ENCODE assay signal across 28 cellular contexts in the genomic region with DNA sequence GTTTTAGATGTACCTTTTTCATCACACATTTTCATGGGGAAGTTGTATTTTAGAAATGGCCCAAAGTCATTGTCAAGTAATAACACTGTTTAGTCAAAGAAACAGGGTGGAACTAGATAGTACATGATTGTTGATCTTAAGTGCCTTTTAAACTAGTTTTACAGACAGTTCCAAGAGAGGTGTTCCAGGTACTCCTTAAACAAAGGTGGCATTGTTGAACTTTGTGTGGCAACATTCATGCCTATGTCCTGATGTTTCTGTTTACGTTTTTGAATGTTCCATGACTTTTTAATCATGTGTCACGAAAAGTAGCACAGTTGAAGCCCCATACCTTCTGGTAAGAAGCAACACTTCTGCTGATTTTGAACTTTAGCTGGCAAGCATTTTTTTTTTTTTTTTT. TPM values are rescaled to one million over a fixed set of nuclear protein-coding genes. Genes with fewer than 3 reads are reported as not detected.
A peak's percentile ranks its signal among the peaks of the same experiment; 100 is the strongest.
DNase-seq lines count a peak whose midpoint lies in the region; ATAC-seq, FAIRE-seq and TF ChIP-seq lines count a peak whose summit lies in the region.
"Had no signal": no experiment of that assay in that cellular context is flagged by ENCODE, and none has a peak within 500 bp of the region (broad histone marks: within the 10 kb centered on the region; RNA-seq: fewer than 3 reads in every experiment).

No MANE protein-coding gene starts in this region.

- no peaks in the 10 kb centered on the region for H4K20me1 ChIP-seq in OCI-LY7 (ENCODE audit: insufficient read depth, low read length)

- H3K4me2 ChIP-seq in OCI-LY7 (ENCODE audit: low read length) = no peak overlapping the region

- TSS peak; percentile 42 for BruUV-seq in OCI-LY7 (replicated peaks; lab: Mats Ljungman, UMichigan)

- H3K4me3 ChIP-seq in OCI-LY7 (ENCODE audit: low read depth, low read length, poor library complexity, severe bottlenecking) = no peak overlapping the region
- no peak overlapping the region for H3K4me3 ChIP-seq in bronchial epithelial cell (ENCODE audit: low read depth, low read length)
- no peak overlapping the region for H3K4me3 ChIP-seq in prostate gland
- H3K4me3 ChIP-seq in sigmoid colon = no peak overlapping the region
- H3K4me3 ChIP-seq: tibial nerve had no signal

- WGBS in prostate gland = 53% methylated on average over 2 of the region's 2 CpGs
- WGBS in sigmoid colon, 2 donors = 22 to 72% methylated on average over 2 of the region's 2 CpGs

- H3K27ac ChIP-seq in OCI-LY7 (ENCODE audit: low read depth, low read length, poor library complexity, severe bottlenecking) (no peak overlapping the region), prostate gland (peak overlapping the region; percentile 80 to 87), sigmoid colon (no peak overlapping the region)
- H3K27ac ChIP-seq: RWPE1, tibial nerve, WERI-Rb-1 had no signal

- H3K4me1 Mint-ChIP-seq in activated CD4-positive, alpha-beta memory T cell treated with anti-CD3 and anti-CD28 coated beads for 36 hours (ENCODE audit: low read depth) = peaks cover 31% of the 10 kb centered on the region
- H3K4me1 Mint-ChIP-seq in activated CD4-positive, alpha-beta memory T cell treated with anti-CD3 and anti-CD28 coated beads, Interleukin-2, amount 10 ng/mL, durations not matched to agents 7 days and 5 days = peaks cover 11% of the 10 kb centered on the region
- H3K4me1 Mint-ChIP-seq: central memory CD8-positive, alpha-beta T cell had no signal

- H2AFZ ChIP-seq in OCI-LY7 (ENCODE audit: low read length) = no peak overlapping the region

- no peak for TF ChIP-seq POLR2A in prostate gland (IDR thresholded peaks at IDR 0.05)
- TF ChIP-seq POLR2A in sigmoid colon (IDR thresholded peaks at IDR 0.05) = no peak

- H3K9me2 ChIP-seq in OCI-LY7 (ENCODE audit: insufficient read depth, low read length) = no peaks in the 10 kb centered on the region

- H3K9me3 Mint-ChIP-seq in activated CD4-positive, alpha-beta memory T cell treated with anti-CD3 and anti-CD28 coated beads for 36 hours = no peaks in the 10 kb centered on the region
- no peaks in the 10 kb centered on the region for H3K9me3 Mint-ChIP-seq in activated CD4-positive, alpha-beta memory T cell treated with anti-CD3 and anti-CD28 coated beads, Interleukin-2, amount 10 ng/mL, durations not matched to agents 7 days and 5 days
- H3K9me3 Mint-ChIP-seq: activated CD4-positive, alpha-beta T cell treated with anti-CD3 and anti-CD28 coated beads, Interleukin-2, amount 10 ng/mL, durations not matched to agents 24 days and 14 days; activated T-helper 2 cell treated with anti-CD3 and anti-CD28 coated beads, Interferon-gamma antibody, Interleukin-2, Interleukin-4, amounts not matched to agents 10 μg/mL and 5 μg/mL and 100 μg/mL, durations not matched to agents 14 hours and 24 hours and 36 hours; CD4-positive, alpha-beta T cell; central memory CD8-positive, alpha-beta T cell; stimulated activated naive CD8-positive, alpha-beta T cell treated with anti-CD3 and anti-CD28 coated beads, Interleukin-15, amount 100 ng/mL, for 72 hours had no signal

- no peak for FAIRE-seq in bronchial epithelial cell (lab: Jason Lieb, UNC)
- FAIRE-seq: A204.1, endometrium, H1 had no signal

- H3K9me3 ChIP-seq in OCI-LY7 (ENCODE audit: low read length) = no peaks in the 10 kb centered on the region
- H3K9me3 ChIP-seq in prostate gland = no peaks in the 10 kb centered on the region
- no peaks in the 10 kb centered on the region for H3K9me3 ChIP-seq in sigmoid colon
- H3K9me3 ChIP-seq: tibial nerve had no signal

- TF ChIP-seq EP300 in sigmoid colon (IDR thresholded peaks at IDR 0.05) = no peak

- H3K27ac Mint-ChIP-seq in activated CD4-positive, alpha-beta memory T cell treated with anti-CD3 and anti-CD28 coated beads for 36 hours = peak overlapping the region; percentile 19
- no peak overlapping the region for H3K27ac Mint-ChIP-seq in activated CD4-positive, alpha-beta memory T cell treated with anti-CD3 and anti-CD28 coated beads, Interleukin-2, amount 10 ng/mL, durations not matched to agents 7 days and 5 days
- H3K27ac Mint-ChIP-seq: activated CD4-positive, alpha-beta T cell treated with anti-CD3 and anti-CD28 coated beads, Interleukin-2, amount 10 ng/mL, durations not matched to agents 24 days and 14 days; activated naive CD8-positive, alpha-beta T cell; activated T-helper 2 cell treated with anti-CD3 and anti-CD28 coated beads, Interferon-gamma antibody, Interleukin-2, Interleukin-4, amounts not matched to agents 10 μg/mL and 5 μg/mL and 100 μg/mL, durations not matched to agents 14 hours and 24 hours and 36 hours; CD4-positive, alpha-beta T cell; stimulated activated naive CD8-positive, alpha-beta T cell treated with anti-CD3 and anti-CD28 coated beads, Interleukin-15, amount 100 ng/mL, for 72 hours had no signal

- H3K36me3 Mint-ChIP-seq in activated CD4-positive, alpha-beta memory T cell treated with anti-CD3 and anti-CD28 coated beads for 36 hours = peaks cover 55% of the 10 kb centered on the region
- H3K36me3 Mint-ChIP-seq in activated CD4-positive, alpha-beta memory T cell treated with anti-CD3 and anti-CD28 coated beads, Interleukin-2, amount 10 ng/mL, durations not matched to agents 7 days and 5 days (ENCODE audit: low read depth) = peaks cover 68% of the 10 kb centered on the region

- H3K4me3 Mint-ChIP-seq in activated CD4-positive, alpha-beta memory T cell treated with anti-CD3 and anti-CD28 coated beads for 36 hours = no peak overlapping the region
- H3K4me3 Mint-ChIP-seq in activated CD4-positive, alpha-beta memory T cell treated with anti-CD3 and anti-CD28 coated beads, Interleukin-2, amount 10 ng/mL, durations not matched to agents 7 days and 5 days = no peak overlapping the region
- H3K4me3 Mint-ChIP-seq: activated CD4-positive, alpha-beta T cell treated with anti-CD3 and anti-CD28 coated beads, Interleukin-2, amount 10 ng/mL, durations not matched to agents 24 days and 14 days; activated naive CD8-positive, alpha-beta T cell; CD4-positive, alpha-beta T cell; central memory CD8-positive, alpha-beta T cell; naive thymus-derived CD4-positive, alpha-beta T cell; stimulated activated naive CD8-positive, alpha-beta T cell treated with anti-CD3 and anti-CD28 coated beads, Interleukin-15, amount 100 ng/mL, for 72 hours had no signal

- no peak for ATAC-seq in HG02642 (IDR thresholded peaks at IDR 0.05; ENCODE audit: poor library complexity, unreplicated experiment)
- ATAC-seq: left ventricle myocardium superior; naive thymus-derived CD4-positive, alpha-beta T cell; SK-N-SH treated with all-trans-retinoic acid at 6 μM for 48 hours; stimulated activated naive CD8-positive, alpha-beta T cell treated with anti-CD3 and anti-CD28 coated beads, Interleukin-15, amount 100 ng/mL, for 72 hours had no signal

- TF ChIP-seq CTCF in OCI-LY7 (conservative IDR thresholded peaks at IDR 0.05; ENCODE audit: low read length) = no peak
- no peak for TF ChIP-seq CTCF in bronchial epithelial cell (IDR thresholded peaks at IDR 0.05; ENCODE audit: insufficient read depth, low read length, severe bottlenecking)
- TF ChIP-seq CTCF in prostate gland (IDR thresholded peaks at IDR 0.05) = no peak
- no peak for TF ChIP-seq CTCF in sigmoid colon (IDR thresholded peaks at IDR 0.05)

- no peak for DNase-seq in activated CD4-positive, alpha-beta memory T cell treated with anti-CD3 and anti-CD28 coated beads for 36 hours
- no peak for DNase-seq in activated CD4-positive, alpha-beta memory T cell treated with anti-CD3 and anti-CD28 coated beads, Interleukin-2, amount 10 ng/mL, durations not matched to agents 7 days and 5 days
- DNase-seq in OCI-LY7 (ENCODE audit: low spot score) (no peak), bronchial epithelial cell (ENCODE audit: low read depth) (peak; percentile 38), prostate gland (ENCODE audit: low spot score) (peak; percentile 78), sigmoid colon (no peak), NCI-H1694 treated with DMSO at 0.1 percent for 48 hours (lab: John Stamatoyannopoulos, UW) (no peak)
- DNase-seq: activated CD4-positive, alpha-beta T cell treated with anti-CD3 and anti-CD28 coated beads, Interleukin-2, amount 10 ng/mL, durations not matched to agents 24 days and 14 days; aorta; CD4-positive, alpha-beta T cell; hypothalamus; left ventricle myocardium superior; naive thymus-derived CD4-positive, alpha-beta T cell; NCI-H1092 treated with DMSO at 0.1 percent for 48 hours; NCI-H1930; nucleus accumbens; stimulated activated naive CD8-positive, alpha-beta T cell treated with anti-CD3 and anti-CD28 coated beads, Interleukin-15, amount 100 ng/mL, for 72 hours; WERI-Rb-1 had no signal

- H3K27me3 ChIP-seq in bronchial epithelial cell (ENCODE audit: control insufficient read depth, insufficient read depth, low read length) (no peaks in the 10 kb centered on the region), prostate gland (replicated peaks; ENCODE audit: insufficient read depth) (no peaks in the 10 kb centered on the region), sigmoid colon (no peaks in the 10 kb centered on the region)
- H3K27me3 ChIP-seq: tibial nerve had no signal

- no peaks in the 10 kb centered on the region for H3K4me1 ChIP-seq in OCI-LY7 (ENCODE audit: insufficient read depth, low read length, poor library complexity, severe bottlenecking)
- peaks cover 18% of the 10 kb centered on the region for H3K4me1 ChIP-seq in prostate gland (replicated peaks)
- peaks cover 0 to 5% (median 0%) of the 10 kb centered on the region in 4 donors for H3K4me1 ChIP-seq in sigmoid colon

- H3K79me2 ChIP-seq in OCI-LY7 (ENCODE audit: insufficient read depth, low read depth, low read length) = no peaks in the 10 kb centered on the region

- intact Hi-C loops in activated CD4-positive, alpha-beta memory T cell treated with anti-CD3 and anti-CD28 coated beads for 36 hours (cut with micrococcal nuclease) = no loop called here
- intact Hi-C loops in OCI-LY7 (cut with micrococcal nuclease; ENCODE audit: unreplicated experiment) = no loop called here
- intact Hi-C loops in prostate gland (cut with DNase I) = no loop called here
- intact Hi-C loops in sigmoid colon (cut with DNase I) = no loop called here

- H3K27me3 Mint-ChIP-seq in activated CD4-positive, alpha-beta memory T cell treated with anti-CD3 and anti-CD28 coated beads for 36 hours = no peaks in the 10 kb centered on the region
- H3K27me3 Mint-ChIP-seq in activated CD4-positive, alpha-beta memory T cell treated with anti-CD3 and anti-CD28 coated beads, Interleukin-2, amount 10 ng/mL, durations not matched to agents 7 days and 5 days = no peaks in the 10 kb centered on the region
- H3K27me3 Mint-ChIP-seq: activated CD4-positive, alpha-beta T cell treated with anti-CD3 and anti-CD28 coated beads, Interleukin-2, amount 10 ng/mL, durations not matched to agents 24 days and 14 days; activated naive CD8-positive, alpha-beta T cell; CD4-positive, alpha-beta T cell; central memory CD8-positive, alpha-beta T cell; naive thymus-derived CD4-positive, alpha-beta T cell; stimulated activated naive CD8-positive, alpha-beta T cell treated with anti-CD3 and anti-CD28 coated beads, Interleukin-15, amount 100 ng/mL, for 72 hours had no signal

- POLR2A ChIA-PET in activated CD4-positive, alpha-beta memory T cell treated with anti-CD3 and anti-CD28 coated beads for 36 hours (lab: Charles Lee) = interaction anchor here (1.3 kb wide), 1 partner anchor 9 kb away, joined by 5 read pairs; a partner anchor contains a TSS
- POLR2A ChIA-PET in activated CD4-positive, alpha-beta memory T cell treated with anti-CD3 and anti-CD28 coated beads, Interleukin-2, amount 10 ng/mL, durations not matched to agents 7 days and 5 days (lab: Charles Lee) = no interaction called here
- POLR2A ChIA-PET in OCI-LY7 (lab: Charles Lee) = interaction anchor here (0.6 to 0.7 kb wide), 3 partner anchors 54 to 996 kb away, joined by 3 read pairs; no protein-coding TSS in a partner anchor

- H3K36me3 ChIP-seq in OCI-LY7 (ENCODE audit: insufficient read depth, low read length) = peaks cover 91% of the 10 kb centered on the region
- peaks cover 23% of the 10 kb centered on the region for H3K36me3 ChIP-seq in bronchial epithelial cell (ENCODE audit: control insufficient read depth, insufficient read depth, low read length)
- H3K36me3 ChIP-seq in prostate gland = peaks cover 8 to 13% of the 10 kb centered on the region in 2 donors
- peaks cover 24 to 96% (median 70%) of the 10 kb centered on the region in 4 donors for H3K36me3 ChIP-seq in sigmoid colon

- CTCF ChIA-PET in activated CD4-positive, alpha-beta memory T cell treated with anti-CD3 and anti-CD28 coated beads for 36 hours (lab: Charles Lee) = interaction anchor here (1.0 kb wide), 1 partner anchor 11 kb away, joined by 4 read pairs; no protein-coding TSS in a partner anchor
- CTCF ChIA-PET in activated CD4-positive, alpha-beta memory T cell treated with anti-CD3 and anti-CD28 coated beads, Interleukin-2, amount 10 ng/mL, durations not matched to agents 7 days and 5 days (lab: Charles Lee) = interaction anchor here (0.8 to 2.9 kb wide), 3 partner anchors 9 to 24 kb away, joined by 3 to 9 read pairs (median 8); a partner anchor contains a TSS
- CTCF ChIA-PET in OCI-LY7 (lab: Charles Lee; ENCODE audit: unreplicated experiment) = no interaction called here

RNA-seq across cellular contexts. Expression of a gene that starts 9.1 kb away (rescaled TPM):
- total RNA-seq in activated CD4-positive, alpha-beta memory T cell treated with anti-CD3 and anti-CD28 coated beads for 36 hours = 10 to 100 TPM; 16.9 to 18.1 TPM
- 10 to 100 TPM; 18.9 to 19.3 TPM for total RNA-seq in activated CD4-positive, alpha-beta memory T cell treated with anti-CD3 and anti-CD28 coated beads, Interleukin-2, amount 10 ng/mL, durations not matched to agents 7 days and 5 days
- total RNA-seq in OCI-LY7 (2014; rRNA removed; shearing (Covaris generic)) = 15.2 and 16.4 TPM in 2 replicates
- 10.6 and 16.7 TPM in 2 replicates for total RNA-seq in OCI-LY7 (2022)
- 2.6 and 6.9 TPM in 2 replicates for total RNA-seq in bronchial epithelial cell
- 10 to 100 TPM in 1 of 2 donors, 1 to 10 TPM in 1; 8.1 to 10.6 TPM for total RNA-seq in prostate gland
- 1 to 10 TPM in 2 of 4 donors, under 1 TPM in 2; 0.16 to 3.0 (median 1.0) TPM for total RNA-seq in sigmoid colon
- polyA plus RNA-seq in sigmoid colon = 1 to 10 TPM; 1.8 to 7.4 (median 5.8) TPM

RNA-seq across cellular contexts. Expression of a gene that starts 26.4 kb away (rescaled TPM):
- 10 to 100 TPM; 11.6 to 12.8 TPM for total RNA-seq in activated CD4-positive, alpha-beta memory T cell treated with anti-CD3 and anti-CD28 coated beads for 36 hours
- 10 to 100 TPM; 25.5 to 28.7 TPM for total RNA-seq in activated CD4-positive, alpha-beta memory T cell treated with anti-CD3 and anti-CD28 coated beads, Interleukin-2, amount 10 ng/mL, durations not matched to agents 7 days and 5 days
- 0.57 and 2.0 TPM in 2 replicates for total RNA-seq in OCI-LY7 (2014; rRNA removed; shearing (Covaris generic))
- total RNA-seq in OCI-LY7 (2022) (0.84 and 0.96 TPM in 2 replicates), bronchial epithelial cell (17.4 and 20.5 TPM in 2 replicates), prostate gland (10 to 100 TPM; 67.1 to 78.7 TPM), sigmoid colon (100 to 1,000 TPM in 1 of 4 donors, 10 to 100 TPM in 3; 46.7 to 102 (median 71.0) TPM)
- 10 to 100 TPM in 2 of 3 donors, 1 to 10 TPM in 1; 5.8 to 18.0 (median 17.2) TPM for polyA plus RNA-seq in sigmoid colon

Comparison
In these comparisons a context has a peak if more than half of its experiments do, and no peak if none do; other contexts are left out.
1. DNase-seq: peak in bronchial epithelial cell (single experiment) and prostate gland (single experiment); none in activated CD4-positive, alpha-beta memory T cell treated with anti-CD3 and anti-CD28 coated beads for 36 hours (single experiment), activated CD4-positive, alpha-beta memory T cell treated with anti-CD3 and anti-CD28 coated beads, Interleukin-2, amount 10 ng/mL, durations not matched to agents 7 days and 5 days (single experiment), OCI-LY7 (single experiment), sigmoid colon (single experiment) and NCI-H1694 treated with DMSO at 0.1 percent for 48 hours (single experiment).
2. H3K27ac ChIP-seq: peak in prostate gland (2 of 2); none in OCI-LY7 (single experiment) and sigmoid colon (0 of 4).